Comparison of ENCODE assay signal across 19 cellular contexts in genomic region chrX:10415704-10416001, GRCh38.
DNase-seq lines count a peak whose midpoint lies in the region; ATAC-seq and TF ChIP-seq lines count a peak whose summit lies in the region.
"Had no signal": no experiment of that assay in that cellular context is flagged by ENCODE, and none has a peak within 500 bp of the region (broad histone marks: within the 10 kb centered on the region; RNA-seq: fewer than 3 reads in every experiment).

No MANE protein-coding gene starts in this region.

- POLR2A ChIA-PET in PC-3 (lab: Charles Lee; ENCODE audit: unreplicated experiment): no interaction called here

- TF ChIP-seq CTCF in PC-3 (conservative IDR thresholded peaks at IDR 0.05; ENCODE audit: low read depth, low read length): no peak
- no peak for TF ChIP-seq CTCF in nephron (IDR thresholded peaks at IDR 0.05; ENCODE audit: unreplicated experiment in 3 of 3)

- H3K4me1 Mint-ChIP-seq in nephron: peaks cover 18% of the 10 kb centered on the region
- H3K4me1 Mint-ChIP-seq: activated CD4-positive, alpha-beta T cell treated with anti-CD3 and anti-CD28 coated beads, Interleukin-2, amount 10 ng/mL, durations not matched to agents 24 days and 14 days; activated naive CD4-positive, alpha-beta T cell treated with anti-CD3 and anti-CD28 coated beads, Interleukin-2, amount 10 ng/mL, durations not matched to agents 7 days and 5 days; IgD-negative memory B cell; memory B cell; stimulated activated memory B cell treated with anti-CD40 and anti-IgM and Interleukin-4, amounts not matched to agents 10 μg/mL and 1 μg/mL and 100 μg/mL, for 72 hours had no signal

- DNase-seq in AG08396 (ENCODE audit: low spot score) (peak; percentile 17), PC-3 (peak; percentile 58), fibroblast of gingiva (ENCODE audit: low read depth) (peak; percentile 11), T-helper 1 cell (no peak), left ventricle myocardium superior (no peak)
- DNase-seq: activated CD4-positive, alpha-beta T cell treated with anti-CD3 and anti-CD28 coated beads, Interleukin-2, amount 10 ng/mL, durations not matched to agents 24 days and 14 days; activated naive CD4-positive, alpha-beta T cell treated with anti-CD3 and anti-CD28 coated beads, Interleukin-2, amount 10 ng/mL, durations not matched to agents 7 days and 5 days; Calu3; effector memory CD4-positive, alpha-beta T cell; NCI-H1092 treated with DMSO at 0.1 percent for 48 hours; upper lobe of left lung had no signal

- intact Hi-C loops in PC-3 (cut with micrococcal nuclease) (no loop called here), left ventricle myocardium superior (cut with micrococcal nuclease) (no loop called here)

- no peaks in the 10 kb centered on the region for H3K36me3 Mint-ChIP-seq in nephron (ENCODE audit: low read depth)
- H3K36me3 Mint-ChIP-seq: activated naive CD4-positive, alpha-beta T cell treated with anti-CD3 and anti-CD28 coated beads, Interleukin-2, amount 10 ng/mL, durations not matched to agents 7 days and 5 days; memory B cell; stimulated activated memory B cell treated with anti-CD40 and anti-IgM and Interleukin-4, amounts not matched to agents 10 μg/mL and 1 μg/mL and 100 μg/mL, for 72 hours had no signal

- H3K9me2 ChIP-seq in PC-3 (replicated peaks; ENCODE audit: low read length): no peaks in the 10 kb centered on the region

- no peak overlapping the region for H3K4me3 ChIP-seq in PC-3 (ENCODE audit: low read length)
- H3K4me3 ChIP-seq: SK-N-MC, upper lobe of left lung had no signal

- H3K4me2 ChIP-seq in PC-3 (ENCODE audit: low read length): peak overlapping the region; percentile 34

- no peak overlapping the region for H3K9ac ChIP-seq in PC-3 (ENCODE audit: low read length)

- BruUV-seq in PC-3 (replicated peaks; lab: Mats Ljungman, UMichigan): no TSS peak

- no peak overlapping the region for H3K4me3 Mint-ChIP-seq in nephron
- H3K4me3 Mint-ChIP-seq: activated CD4-positive, alpha-beta T cell treated with anti-CD3 and anti-CD28 coated beads, Interleukin-2, amount 10 ng/mL, durations not matched to agents 24 days and 14 days; activated naive CD4-positive, alpha-beta T cell treated with anti-CD3 and anti-CD28 coated beads, Interleukin-2, amount 10 ng/mL, durations not matched to agents 7 days and 5 days; IgD-negative memory B cell; memory B cell; stimulated activated memory B cell treated with anti-CD40 and anti-IgM and Interleukin-4, amounts not matched to agents 10 μg/mL and 1 μg/mL and 100 μg/mL, for 72 hours had no signal

- ATAC-seq in PC-3 (peak; percentile 78), HG03108 (IDR thresholded peaks at IDR 0.05; ENCODE audit: unreplicated experiment) (no peak), GM21381 (IDR thresholded peaks at IDR 0.05; ENCODE audit: unreplicated experiment) (no peak), left ventricle myocardium superior (no peak)
- ATAC-seq: stimulated activated memory B cell treated with anti-CD40 and anti-IgM and Interleukin-4, amounts not matched to agents 10 μg/mL and 1 μg/mL and 100 μg/mL, for 72 hours had no signal

- CTCF ChIA-PET in PC-3 (lab: Charles Lee): no interaction called here

- no peaks in the 10 kb centered on the region for H3K27me3 Mint-ChIP-seq in nephron (ENCODE audit: low read depth)
- H3K27me3 Mint-ChIP-seq: activated CD4-positive, alpha-beta T cell treated with anti-CD3 and anti-CD28 coated beads, Interleukin-2, amount 10 ng/mL, durations not matched to agents 24 days and 14 days; activated naive CD4-positive, alpha-beta T cell treated with anti-CD3 and anti-CD28 coated beads, Interleukin-2, amount 10 ng/mL, durations not matched to agents 7 days and 5 days; memory B cell; stimulated activated memory B cell treated with anti-CD40 and anti-IgM and Interleukin-4, amounts not matched to agents 10 μg/mL and 1 μg/mL and 100 μg/mL, for 72 hours had no signal

- H3K27ac ChIP-seq in PC-3 (ENCODE audit: low read length): no peak overlapping the region
- H3K27ac ChIP-seq: neutrophil, SK-N-MC, upper lobe of left lung had no signal

- no peaks in the 10 kb centered on the region for H4K20me1 ChIP-seq in PC-3 (ENCODE audit: low read length)

- H3K27me3 ChIP-seq in PC-3 (ENCODE audit: low read length): no peaks in the 10 kb centered on the region
- H3K27me3 ChIP-seq: neutrophil, upper lobe of left lung had no signal

- H3K9me3 ChIP-seq in PC-3 (ENCODE audit: low read length): no peaks in the 10 kb centered on the region
- H3K9me3 ChIP-seq: neutrophil, upper lobe of left lung had no signal

- H3K4me1 ChIP-seq in PC-3 (ENCODE audit: insufficient read depth, low read length): peaks cover 21% of the 10 kb centered on the region
- H3K4me1 ChIP-seq: upper lobe of left lung had no signal

- H3K79me2 ChIP-seq in PC-3 (ENCODE audit: low read length): no peaks in the 10 kb centered on the region

- peaks cover 4% of the 10 kb centered on the region for H3K9me3 Mint-ChIP-seq in nephron
- H3K9me3 Mint-ChIP-seq: activated CD4-positive, alpha-beta T cell treated with anti-CD3 and anti-CD28 coated beads, Interleukin-2, amount 10 ng/mL, durations not matched to agents 24 days and 14 days; activated naive CD4-positive, alpha-beta T cell treated with anti-CD3 and anti-CD28 coated beads, Interleukin-2, amount 10 ng/mL, durations not matched to agents 7 days and 5 days; IgD-negative memory B cell; memory B cell; stimulated activated memory B cell treated with anti-CD40 and anti-IgM and Interleukin-4, amounts not matched to agents 10 μg/mL and 1 μg/mL and 100 μg/mL, for 72 hours had no signal

- H3F3A ChIP-seq in PC-3 (ENCODE audit: low read length, unreplicated experiment): no peaks in the 10 kb centered on the region

- H3K27ac Mint-ChIP-seq in nephron: peak overlapping the region; percentile 49 to 85 (median 73)
- H3K27ac Mint-ChIP-seq: activated CD4-positive, alpha-beta T cell treated with anti-CD3 and anti-CD28 coated beads, Interleukin-2, amount 10 ng/mL, durations not matched to agents 24 days and 14 days; activated naive CD4-positive, alpha-beta T cell treated with anti-CD3 and anti-CD28 coated beads, Interleukin-2, amount 10 ng/mL, durations not matched to agents 7 days and 5 days; IgD-negative memory B cell; memory B cell; stimulated activated memory B cell treated with anti-CD40 and anti-IgM and Interleukin-4, amounts not matched to agents 10 μg/mL and 1 μg/mL and 100 μg/mL, for 72 hours had no signal

- no peaks in the 10 kb centered on the region for H3K36me3 ChIP-seq in PC-3 (ENCODE audit: low read depth, low read length)
- H3K36me3 ChIP-seq: neutrophil, upper lobe of left lung had no signal

- H2AFZ ChIP-seq in PC-3 (ENCODE audit: low read length): 0 out of 2 replicates have a peak overlapping the region, but pooled peaks have one; percentile 40

Comparison
In these comparisons a context has a peak if more than half of its experiments do, and no peak if none do; other contexts are left out.
1. DNase-seq: peak in AG08396 (single experiment), PC-3 (single experiment) and fibroblast of gingiva (single experiment); none in T-helper 1 cell (0 of 5) and left ventricle myocardium superior (single experiment).